16 cellular contexts compared by ENCODE assay signal in genomic region chr1:226953175-226953800, GRCh38.
"Had no signal": no experiment of that assay in that cellular context is flagged by ENCODE, and none has a peak within 500 bp of the region (broad histone marks: within the 10 kb centered on the region; RNA-seq: fewer than 3 reads in every experiment).

No MANE protein-coding gene starts in this region.

- H3K27ac ChIP-seq: hepatocyte, lower lobe of right lung, neutrophil, SJCRH30 had no signal

- H3K9me3 ChIP-seq: adrenal gland, lower lobe of right lung, neutrophil, SJCRH30 had no signal

- H3K4me1 Mint-ChIP-seq: brain had no signal

- H3K36me3 ChIP-seq: lower lobe of right lung, neutrophil, SJCRH30 had no signal

- ATAC-seq: activated CD4-positive, CD25-positive, alpha-beta regulatory T cell treated with anti-CD3 and anti-CD28 coated beads, Interleukin-2, amount 50 U/mL, for 24 hours; lower lobe of right lung; right cardiac atrium had no signal

- H2AFZ ChIP-seq: hepatocyte had no signal

- H3K4me2 ChIP-seq: hepatocyte, smooth muscle cell had no signal

- DNase-seq: activated naive CD4-positive, alpha-beta T cell treated with anti-CD3 and anti-CD28 coated beads, Interleukin-2, amount 50 U/mL, for 16 hours; kidney glomerular epithelial cell; lower lobe of right lung; naive B cell; posterior cingulate gyrus; right cardiac atrium; SJCRH30; substantia nigra; trophoblast cell had no signal

- H3K4me3 ChIP-seq: adrenal gland, hepatocyte, lower lobe of right lung, SJCRH30, smooth muscle cell had no signal

- H3K4me3 Mint-ChIP-seq: brain; T-helper 2 cell treated with Interferon-gamma antibody and Interleukin-4, amounts not matched to agents 5 μg/mL and 100 μg/mL, for 36 hours had no signal

- H3K4me1 ChIP-seq: lower lobe of right lung, SJCRH30 had no signal

- H3K27ac Mint-ChIP-seq: brain; T-helper 2 cell treated with Interferon-gamma antibody and Interleukin-4, amounts not matched to agents 5 μg/mL and 100 μg/mL, for 36 hours had no signal

- H3K27me3 Mint-ChIP-seq: brain, naive B cell had no signal

- H3K27me3 ChIP-seq: adrenal gland, hepatocyte, neutrophil, SJCRH30 had no signal
